Comparison of ENCODE assay signal across 26 cellular contexts in the genomic region with DNA sequence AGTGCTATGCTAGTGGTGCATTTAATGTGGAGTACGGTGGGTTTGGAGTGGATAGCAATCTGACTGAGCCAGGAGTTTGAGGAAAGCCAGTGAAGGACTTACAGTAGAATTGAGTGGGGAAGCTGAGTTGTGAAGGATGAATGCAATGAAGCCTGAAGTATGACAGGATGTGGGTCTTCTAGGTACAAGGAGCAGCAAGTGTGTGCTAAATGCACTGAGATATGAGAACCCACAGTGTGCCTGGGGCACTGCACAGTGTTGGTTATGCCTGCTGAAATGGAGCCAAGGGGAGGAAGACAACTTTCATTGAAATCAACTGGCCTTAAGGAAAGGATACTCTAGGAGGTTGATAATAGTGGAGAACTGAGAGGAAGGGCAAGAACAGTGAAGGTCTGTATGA.
DNase-seq lines count a peak whose midpoint lies in the region; ATAC-seq and TF ChIP-seq lines count a peak whose summit lies in the region.
"Had no signal": no experiment of that assay in that cellular context is flagged by ENCODE, and none has a peak within 500 bp of the region (broad histone marks: within the 10 kb centered on the region; RNA-seq: fewer than 3 reads in every experiment).

No MANE protein-coding gene starts in this region.

- intact Hi-C loops in psoas muscle (cut with DNase I) = no loop called here

- WGBS in psoas muscle, 3 donors = 55 to 67% (median 66%) methylated on average over 1 of the region's 1 CpG

- ATAC-seq in GM18870 (IDR thresholded peaks at IDR 0.05; ENCODE audit: unreplicated experiment) = peak; percentile 84
- ATAC-seq in HG02870 (IDR thresholded peaks at IDR 0.05; ENCODE audit: unreplicated experiment) = peak; percentile 68
- no peak for ATAC-seq in psoas muscle
- ATAC-seq in GM19397 (IDR thresholded peaks at IDR 0.05; ENCODE audit: unreplicated experiment) = no peak

- H3K9me3 ChIP-seq in osteoblast (ENCODE audit: low read depth, low read length) = no peaks in the 10 kb centered on the region
- H3K9me3 ChIP-seq in psoas muscle = no peaks in the 10 kb centered on the region
- H3K9me3 ChIP-seq: neutrophil, Peyer's patch, prostate gland, SJSA1, thoracic aorta, vagina had no signal

- H3K4me1 ChIP-seq in osteoblast (ENCODE audit: insufficient read depth, low read length) (no peaks in the 10 kb centered on the region), psoas muscle (no peaks in the 10 kb centered on the region)
- H3K4me1 ChIP-seq: Peyer's patch, prostate gland, SJSA1, vagina had no signal

- H2AFZ ChIP-seq in osteoblast (ENCODE audit: low read length) = no peak overlapping the region

- no peaks in the 10 kb centered on the region for H3K79me2 ChIP-seq in osteoblast (ENCODE audit: insufficient read depth, low read length)

- H3K4me3 ChIP-seq in osteoblast (ENCODE audit: insufficient read depth, low read length) = no peak overlapping the region
- no peak overlapping the region for H3K4me3 ChIP-seq in psoas muscle
- H3K4me3 ChIP-seq: Peyer's patch, prostate gland, SJSA1, thoracic aorta, vagina had no signal

- no peaks in the 10 kb centered on the region for H4K20me1 ChIP-seq in osteoblast (ENCODE audit: insufficient read depth, low read length)

- H3K36me3 ChIP-seq in osteoblast (ENCODE audit: insufficient read depth, low read length) (no peaks in the 10 kb centered on the region), psoas muscle (ENCODE audit: insufficient read depth in 1 of 2, low read depth in 1 of 2) (no peaks in the 10 kb centered on the region)
- H3K36me3 ChIP-seq: neutrophil, Peyer's patch, prostate gland, SJSA1, thoracic aorta, vagina had no signal

- DNase-seq in DMS79 treated with DMSO at 0.1 percent for 48 hours (lab: John Stamatoyannopoulos, UW) (peak; percentile 82), NCI-H226 (peak; percentile 34), osteoblast (ENCODE audit: insufficient read length, low spot score, missing footprints) (no peak), SKM-1 (lab: John Stamatoyannopoulos, UW; ENCODE audit: unreplicated experiment) (no peak), psoas muscle (no peak)
- DNase-seq: activated CD4-positive, alpha-beta T cell treated with anti-CD3 and anti-CD28 coated beads, Interleukin-2, amount 50 U/mL, for 4 hours; activated CD4-positive, CD25-positive, alpha-beta regulatory T cell; activated CD8-positive, alpha-beta memory T cell treated with anti-CD3 and anti-CD28 coated beads, Interleukin-2, amount 50 U/mL, for 48 hours; activated naive CD4-positive, alpha-beta T cell treated with anti-CD3 and anti-CD28 coated beads, Interleukin-2, amount 50 U/mL, for 16 hours; amygdala; IMR-90; naive B cell; NCI-H1105 treated with DMSO at 0.1 percent for 48 hours; NCI-H1930; NCI-H526 treated with DMSO at 0.1 percent for 48 hours; Peyer's patch; stimulated activated CD4-positive, alpha-beta T cell treated with anti-CD3 and anti-CD28 coated beads, Interleukin-15, amount 100 ng/mL, for 24 hours; stimulated activated naive CD4-positive, alpha-beta T cell treated with Interleukin-2 at 50 U/mL for 16 hours had no signal

- H3K4me2 ChIP-seq in osteoblast (ENCODE audit: insufficient read depth, low read length) = no peak overlapping the region

- TF ChIP-seq CTCF in osteoblast (IDR thresholded peaks at IDR 0.05; ENCODE audit: extremely low read depth, low read depth, low read length) (no peak), psoas muscle (IDR thresholded peaks at IDR 0.05) (no peak)

- H3K27me3 ChIP-seq in osteoblast (ENCODE audit: insufficient read depth, low read length) = no peaks in the 10 kb centered on the region
- H3K27me3 ChIP-seq in psoas muscle (ENCODE audit: insufficient read depth in 3 of 3, low read length in 2 of 3) = peaks cover 0 to under 1% (median 0%) of the 10 kb centered on the region in 3 donors
- H3K27me3 ChIP-seq: Peyer's patch, SJSA1, vagina had no signal

- H3K27ac ChIP-seq in osteoblast (ENCODE audit: low read depth, low read length) (no peak overlapping the region), psoas muscle (no peak overlapping the region)
- H3K27ac ChIP-seq: neutrophil, Peyer's patch, prostate gland, SJSA1, thoracic aorta, vagina had no signal

Comparison
In these comparisons a context has a peak if more than half of its experiments do, and no peak if none do; other contexts are left out.
1. DNase-seq: peak in DMS79 treated with DMSO at 0.1 percent for 48 hours (single experiment) and NCI-H226 (single experiment); none in osteoblast (single experiment), SKM-1 (single experiment) and psoas muscle (0 of 2).
2. ATAC-seq: peak in GM18870 (single experiment) and HG02870 (single experiment); none in psoas muscle (0 of 4) and GM19397 (single experiment).